In the genomic region with DNA sequence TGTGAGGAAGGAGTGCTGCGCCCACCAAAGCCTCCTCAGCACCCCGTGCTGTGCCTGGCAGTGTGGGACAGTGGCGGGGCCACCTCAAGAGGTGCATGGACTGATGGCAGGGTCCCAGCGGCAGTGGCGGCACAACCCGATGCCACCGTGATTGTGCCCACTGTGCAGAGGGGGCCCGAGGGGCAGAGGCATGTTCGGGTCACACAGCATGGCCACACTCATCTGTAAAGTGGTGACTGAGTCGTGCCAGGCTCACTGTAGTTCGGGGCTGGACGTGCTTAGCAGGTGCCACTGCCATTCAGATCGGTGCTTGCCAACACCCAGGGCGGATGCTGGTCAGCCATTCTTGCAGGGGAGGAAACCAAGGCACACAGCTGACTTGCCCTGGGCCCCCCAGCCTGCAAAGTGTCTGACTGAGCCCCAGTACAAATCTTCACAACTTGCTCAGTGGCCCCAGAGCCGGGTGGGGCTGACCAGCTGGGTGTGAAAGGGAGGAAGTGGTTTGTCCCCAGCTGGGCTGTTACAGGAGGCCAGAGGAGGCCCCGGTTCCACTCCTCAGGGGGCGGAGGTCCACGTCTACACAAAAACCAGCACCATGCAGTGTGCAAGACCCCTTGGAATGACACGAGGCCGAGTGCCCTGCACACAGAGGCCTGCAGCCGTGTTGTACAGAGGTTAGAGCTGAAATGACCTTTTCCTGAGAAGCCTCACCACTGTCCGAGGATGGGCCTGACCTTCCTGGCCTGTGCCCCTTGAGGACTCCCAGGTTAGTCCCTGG, we compare ENCODE assay signal across 9 cellular contexts. TPM values are rescaled to one million over a fixed set of nuclear protein-coding genes. Genes with fewer than 3 reads are reported as not detected.
A peak's percentile ranks its signal among the peaks of the same experiment; 100 is the strongest.
DNase-seq lines count a peak whose midpoint lies in the region; ATAC-seq and TF ChIP-seq lines count a peak whose summit lies in the region.
"Had no signal": no experiment of that assay in that cellular context is flagged by ENCODE, and none has a peak within 500 bp of the region (broad histone marks: within the 10 kb centered on the region; RNA-seq: fewer than 3 reads in every experiment).

No MANE protein-coding gene starts in this region.

- no peaks in the 10 kb centered on the region for H3K79me1 ChIP-seq in mesendoderm (ENCODE audit: low read length)

- H3K27ac ChIP-seq in mesendoderm (ENCODE audit: low read depth, low read length) = no peak overlapping the region

- no peaks in the 10 kb centered on the region for H3K79me2 ChIP-seq in mesendoderm (ENCODE audit: control insufficient read depth, insufficient read depth, low read length)

- H3K36me3 Mint-ChIP-seq in Caco-2 (ENCODE audit: insufficient read depth, unreplicated experiment) = peaks cover 4% of the 10 kb centered on the region

- DNase-seq in Caco-2 (no peak), myocyte (ENCODE audit: low read depth) (peak; percentile 35), mesendoderm (no peak), 8988T (no peak)
- DNase-seq in activated effector memory CD4-positive, alpha-beta T cell treated with Interleukin-2 at 50 U/mL for 16 hours = peak; percentile 49

- no peaks in the 10 kb centered on the region for H3K9me3 Mint-ChIP-seq in Caco-2 (ENCODE audit: unreplicated experiment)

- peaks cover 14% of the 10 kb centered on the region; the same call in 1 of the 2 replicates for H3K4me1 ChIP-seq in Caco-2
- no peaks in the 10 kb centered on the region for H3K4me1 ChIP-seq in mesendoderm (ENCODE audit: control insufficient read depth, low read depth, low read length)

- CTCF ChIA-PET in Caco-2 (lab: Charles Lee) = no interaction called here

- H3K27ac Mint-ChIP-seq in Caco-2 (ENCODE audit: unreplicated experiment) = peak overlapping the region; percentile 88

- intact Hi-C loops in Caco-2 (cut with micrococcal nuclease; ENCODE audit: unreplicated experiment) = loop anchor here (1.0 kb wide), 1 partner anchor 9 kb away; no protein-coding TSS in a partner anchor

- no CpG with 5 or more reads among the region's 22 CpGs for WGBS in mesendoderm (ENCODE audit: extremely low coverage, insufficient coverage, low lambda C conversion rate)

- ATAC-seq in HG03442 (IDR thresholded peaks at IDR 0.05; ENCODE audit: unreplicated experiment) (peak; percentile 14), HG03521 (IDR thresholded peaks at IDR 0.05; ENCODE audit: unreplicated experiment) (no peak), GM18502 (IDR thresholded peaks at IDR 0.05; ENCODE audit: poor library complexity, unreplicated experiment) (no peak)

- no peak overlapping the region for H4K8ac ChIP-seq in mesendoderm (ENCODE audit: low read depth, low read length)

- peaks cover 5% of the 10 kb centered on the region for H3K4me1 Mint-ChIP-seq in Caco-2 (ENCODE audit: low read depth, unreplicated experiment)

- no peak overlapping the region for H2BK120ac ChIP-seq in mesendoderm (ENCODE audit: low read depth, low read length)

- no peaks in the 10 kb centered on the region for H3K36me3 ChIP-seq in Caco-2 (ENCODE audit: control insufficient read depth, insufficient read depth, low read length)
- H3K36me3 ChIP-seq in mesendoderm (ENCODE audit: control insufficient read depth, insufficient read depth, low read length) = no peaks in the 10 kb centered on the region

- H3K9me3 ChIP-seq in Caco-2 = no peaks in the 10 kb centered on the region

- no peak overlapping the region for H3K56ac ChIP-seq in mesendoderm (ENCODE audit: low read length)

- no peak overlapping the region for H3K4me2 ChIP-seq in mesendoderm (ENCODE audit: low read length)

- POLR2A ChIA-PET in Caco-2 (lab: Charles Lee) = no interaction called here

- TF ChIP-seq CTCF in Caco-2 (IDR thresholded peaks at IDR 0.05; ENCODE audit: insufficient read depth in 1 of 2, low read depth in 1 of 2, low read length in 1 of 2, severe bottlenecking in 1 of 2, unreplicated experiment in 1 of 2) = no peak

- H3K18ac ChIP-seq in mesendoderm (ENCODE audit: low read length) = no peak overlapping the region

- H3K23ac ChIP-seq in mesendoderm (ENCODE audit: low read length) = no peak overlapping the region

- H3K27me3 Mint-ChIP-seq in Caco-2 (ENCODE audit: insufficient read depth, unreplicated experiment) = no peaks in the 10 kb centered on the region

- no peak overlapping the region for H3K4ac ChIP-seq in mesendoderm (ENCODE audit: low read depth, low read length)

- H3K9ac ChIP-seq in mesendoderm (ENCODE audit: low read length) = no peak overlapping the region

- H3K4me3 Mint-ChIP-seq in Caco-2 (ENCODE audit: unreplicated experiment) = peak overlapping the region; percentile 91

- no peak overlapping the region for H2AK5ac ChIP-seq in mesendoderm (ENCODE audit: low read length)

- no peak overlapping the region for H2BK5ac ChIP-seq in mesendoderm (ENCODE audit: low read length)

- H3K4me3 ChIP-seq in Caco-2 (ENCODE audit: low read depth, low read length) = peak overlapping the region; percentile 49
- H3K4me3 ChIP-seq in mesendoderm (ENCODE audit: low read length) = no peak overlapping the region

- no peaks in the 10 kb centered on the region for H3K27me3 ChIP-seq in Caco-2 (replicated peaks; ENCODE audit: control insufficient read depth, insufficient read depth, low read length)
- H3K27me3 ChIP-seq in mesendoderm (ENCODE audit: insufficient read depth, low read length, poor library complexity) = no peaks in the 10 kb centered on the region

- H4K5ac ChIP-seq in mesendoderm (ENCODE audit: low read length) = no peak overlapping the region

- H2BK15ac ChIP-seq in mesendoderm (replicated peaks; ENCODE audit: low read depth) = no peak overlapping the region

- no TSS peak for BruUV-seq in Caco-2 (replicated peaks; lab: Mats Ljungman, UMichigan)

RNA-seq across cellular contexts. Expression of a gene that starts 17.8 kb away (rescaled TPM):
- total RNA-seq in Caco-2 (2022) (25.7 and 26.6 TPM in 2 replicates), myocyte (0.86 and 0.88 TPM in 2 replicates)
- polyA plus RNA-seq in myocyte (2012) = 0.13 TPM
- polyA plus RNA-seq in mesendoderm (2013, experiment 1 of 2) = 0.29 TPM
- 0.34 TPM for polyA plus RNA-seq in mesendoderm (2013, experiment 2 of 2)
- total RNA-seq: RPMI7951 had no signal

Comparison
In these comparisons a context has a peak if more than half of its experiments do, and no peak if none do; other contexts are left out.
1. DNase-seq: peak in activated effector memory CD4-positive, alpha-beta T cell treated with Interleukin-2 at 50 U/mL for 16 hours (single experiment) and myocyte (single experiment); none in Caco-2 (0 of 2), mesendoderm (single experiment) and 8988T (single experiment).
2. RNA of a gene that starts 17.8 kb away (total RNA-seq): 25.7 to 26.6 TPM in Caco-2; 0.86 to 0.88 TPM in myocyte; every median in the first group is over 10 times any median in the second.